In genomic region chr19:9972103-9972502, GRCh38 we compare ENCODE assay signal across 11 cellular contexts. TPM values are rescaled to one million over a fixed set of nuclear protein-coding genes. Genes with fewer than 3 reads are reported as not detected.
"Had no signal": no experiment of that assay in that cellular context is flagged by ENCODE, and none has a peak within 500 bp of the region (broad histone marks: within the 10 kb centered on the region; RNA-seq: fewer than 3 reads in every experiment).

No MANE protein-coding gene starts in this region.

- ATAC-seq: GM23338, HepG2 had no signal

- H3K27ac Mint-ChIP-seq: GM23338, H9, HFFc6, IgD-negative memory B cell had no signal

- H3K36me3 Mint-ChIP-seq: IgD-negative memory B cell had no signal

- H3K4me1 Mint-ChIP-seq: IgD-negative memory B cell had no signal

- H3K27ac ChIP-seq: HL-60 had no signal

- H3K4me3 Mint-ChIP-seq: GM23338, H9, HFFc6, IgD-negative memory B cell had no signal

- H3K4me2 ChIP-seq: GM23338 had no signal

- FAIRE-seq: H54, HepG2 had no signal

- H3K4me3 ChIP-seq: GM23338 had no signal

- H2AFZ ChIP-seq: GM23338 had no signal

- H3K9me3 Mint-ChIP-seq: GM23338, H9, HFFc6 had no signal

- DNase-seq: H9, HCEC 1CT, HFFc6, KG1 had no signal

RNA-seq across cellular contexts. Expression of gene OLFM2, which starts 35.8 kb away (rescaled TPM):
- total RNA-seq: HT1080 had no signal

RNA-seq across cellular contexts. Expression of gene COL5A3, which starts 38.2 kb away (rescaled TPM):
- total RNA-seq: HT1080 had no signal
- polyA plus RNA-seq: HepG2, IgD-negative memory B cell had no signal

RNA-seq across cellular contexts. Expression of gene RDH8, which starts 41.2 kb away (rescaled TPM):
- total RNA-seq: GM23338, H1, H9, HepG2, HFFc6, HT1080 had no signal
- polyA plus RNA-seq: GM23338, HepG2, IgD-negative memory B cell had no signal
